ENCODE assay signal across 2 cellular contexts in the genomic region with DNA sequence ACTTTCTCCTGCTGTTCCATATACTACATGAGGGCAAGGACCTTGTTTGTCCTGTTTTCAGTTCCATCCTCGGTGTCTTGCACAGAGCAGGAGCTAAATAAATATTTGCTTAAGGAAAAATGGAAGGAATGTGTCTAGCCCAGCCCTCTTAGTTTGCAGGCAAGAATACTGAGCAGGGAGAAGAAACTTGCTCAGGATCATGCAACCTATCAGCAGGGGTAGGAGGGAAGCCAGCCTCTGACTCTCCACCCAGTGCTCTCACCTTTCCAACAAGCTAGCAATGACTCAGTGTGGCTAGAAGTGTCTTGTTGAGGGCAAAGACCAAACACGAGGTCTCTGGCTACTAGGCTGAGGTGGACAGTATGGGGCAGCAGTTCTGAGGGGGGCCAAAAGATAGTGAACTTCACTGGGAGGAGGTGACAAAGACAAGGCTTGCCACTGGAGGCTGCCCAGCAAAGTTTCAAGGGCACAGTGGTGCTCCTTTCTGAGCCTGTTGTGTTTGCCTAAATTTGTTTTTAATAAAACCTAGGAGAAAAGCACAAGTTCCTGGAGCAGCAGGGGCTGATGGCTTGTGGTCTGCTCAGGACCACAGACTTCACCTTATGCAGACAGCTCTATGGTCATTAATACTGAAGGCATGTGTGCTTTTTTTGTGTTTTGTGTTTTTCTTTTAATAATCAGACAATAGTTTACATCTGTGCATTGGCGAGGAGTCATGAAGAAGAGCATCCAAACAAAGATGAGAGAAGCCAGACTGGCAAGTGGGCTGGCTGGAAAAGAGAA.
TF ChIP-seq lines count a peak whose summit lies in the region.

No MANE protein-coding gene starts in this region.

TF ChIP-seq in A549, 52 proteins besides CTCF, POLR2A, EP300 and RAD21:
- no peak for TF ChIP-seq HDAC2 (IDR thresholded peaks at IDR 0.05)
- TF ChIP-seq, protein P1, sequence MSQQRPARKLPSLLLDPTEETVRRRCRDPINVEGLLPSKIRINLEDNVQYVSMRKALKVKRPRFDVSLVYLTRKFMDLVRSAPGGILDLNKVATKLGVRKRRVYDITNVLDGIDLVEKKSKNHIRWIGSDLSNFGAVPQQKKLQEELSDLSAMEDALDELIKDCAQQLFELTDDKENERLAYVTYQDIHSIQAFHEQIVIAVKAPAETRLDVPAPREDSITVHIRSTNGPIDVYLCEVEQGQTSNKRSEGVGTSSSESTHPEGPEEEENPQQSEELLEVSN (IDR thresholded peaks at IDR 0.05; ENCODE audit: borderline replicate concordance, low read depth) = peak; percentile 63; the same call in 1 of the 2 replicates
- 0 out of 2 replicates have a peak, but pooled peaks have one; percentile 40 for TF ChIP-seq EHF (CRISPR knock-in tag; IDR thresholded peaks at IDR 0.05)
- TF ChIP-seq NFE2L2 (conservative IDR thresholded peaks at IDR 0.05; ENCODE audit: low read length) = no peak
- TF ChIP-seq POLR2AphosphoS2 (conservative IDR thresholded peaks at IDR 0.05; ENCODE audit: low read length) = no peak
- peak in 1 of 2 experiments; percentile 28; a peak in 1 of 5 replicates for TF ChIP-seq JUN (IDR thresholded peaks at IDR 0.05)
- TF ChIP-seq ZFP36 (IDR thresholded peaks at IDR 0.05; ENCODE audit: borderline replicate concordance, partially characterized antibody) = no peak
- TF ChIP-seq TP53 (CRISPR knock-in tag; IDR thresholded peaks at IDR 0.05) = 0 out of 2 replicates have a peak, but pooled peaks have one; percentile 62
- TF ChIP-seq, protein P2, sequence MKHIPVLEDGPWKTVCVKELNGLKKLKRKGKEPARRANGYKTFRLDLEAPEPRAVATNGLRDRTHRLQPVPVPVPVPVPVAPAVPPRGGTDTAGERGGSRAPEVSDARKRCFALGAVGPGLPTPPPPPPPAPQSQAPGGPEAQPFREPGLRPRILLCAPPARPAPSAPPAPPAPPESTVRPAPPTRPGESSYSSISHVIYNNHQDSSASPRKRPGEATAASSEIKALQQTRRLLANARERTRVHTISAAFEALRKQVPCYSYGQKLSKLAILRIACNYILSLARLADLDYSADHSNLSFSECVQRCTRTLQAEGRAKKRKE (CRISPR knock-in tag; IDR thresholded peaks at IDR 0.05; ENCODE audit: low read depth) = peak; percentile 62; the same call in 1 of the 2 replicates
- 0 out of 2 replicates have a peak, but pooled peaks have one; percentile 28 for TF ChIP-seq HOXB13 (CRISPR knock-in tag; IDR thresholded peaks at IDR 0.05; ENCODE audit: low read depth)
- peak; percentile 31; the same call in 1 of the 2 replicates for TF ChIP-seq JUNB (IDR thresholded peaks at IDR 0.05)
- no peak for TF ChIP-seq ESRRA (IDR thresholded peaks at IDR 0.05; ENCODE audit: borderline replicate concordance, low read length)
- peak in 1 of 2 experiments; percentile 40; a peak in 2 of 4 replicates for TF ChIP-seq CEBPB (IDR thresholded peaks at IDR 0.05)
- TF ChIP-seq CHD4 (IDR thresholded peaks at IDR 0.05; ENCODE audit: borderline replicate concordance) = no peak
- 0 out of 2 replicates have a peak, but pooled peaks have one; percentile 29 for TF ChIP-seq ZNF302 (CRISPR knock-in tag; IDR thresholded peaks at IDR 0.05)
- peak; percentile 56; the same call in 1 of the 2 replicates for TF ChIP-seq GATA3 (IDR thresholded peaks at IDR 0.05; ENCODE audit: borderline replicate concordance)
- TF ChIP-seq CBX8 (IDR thresholded peaks at IDR 0.05) = no peak
- TF ChIP-seq HOXA7 (CRISPR knock-in tag; IDR thresholded peaks at IDR 0.05) = no peak
- TF ChIP-seq RARB (CRISPR knock-in tag; IDR thresholded peaks at IDR 0.05) = no peak
- TF ChIP-seq FOSL2 (IDR thresholded peaks at IDR 0.05) = peak; percentile 14; the same call in 1 of the 2 replicates
- peak; percentile 73 for TF ChIP-seq FOSL2 (CRISPR knock-in tag; IDR thresholded peaks at IDR 0.05)
- TF ChIP-seq, protein P3, sequence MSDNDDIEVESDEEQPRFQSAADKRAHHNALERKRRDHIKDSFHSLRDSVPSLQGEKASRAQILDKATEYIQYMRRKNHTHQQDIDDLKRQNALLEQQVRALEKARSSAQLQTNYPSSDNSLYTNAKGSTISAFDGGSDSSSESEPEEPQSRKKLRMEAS (IDR thresholded peaks at IDR 0.05) = peak; percentile 91
- TF ChIP-seq PHF8 (IDR thresholded peaks at IDR 0.05; ENCODE audit: borderline replicate concordance, low read depth) = no peak
- TF ChIP-seq HOXB5 (CRISPR knock-in tag; IDR thresholded peaks at IDR 0.05) = no peak
- TF ChIP-seq HEYL (CRISPR knock-in tag; IDR thresholded peaks at IDR 0.05) = no peak
- TF ChIP-seq, protein P4, sequence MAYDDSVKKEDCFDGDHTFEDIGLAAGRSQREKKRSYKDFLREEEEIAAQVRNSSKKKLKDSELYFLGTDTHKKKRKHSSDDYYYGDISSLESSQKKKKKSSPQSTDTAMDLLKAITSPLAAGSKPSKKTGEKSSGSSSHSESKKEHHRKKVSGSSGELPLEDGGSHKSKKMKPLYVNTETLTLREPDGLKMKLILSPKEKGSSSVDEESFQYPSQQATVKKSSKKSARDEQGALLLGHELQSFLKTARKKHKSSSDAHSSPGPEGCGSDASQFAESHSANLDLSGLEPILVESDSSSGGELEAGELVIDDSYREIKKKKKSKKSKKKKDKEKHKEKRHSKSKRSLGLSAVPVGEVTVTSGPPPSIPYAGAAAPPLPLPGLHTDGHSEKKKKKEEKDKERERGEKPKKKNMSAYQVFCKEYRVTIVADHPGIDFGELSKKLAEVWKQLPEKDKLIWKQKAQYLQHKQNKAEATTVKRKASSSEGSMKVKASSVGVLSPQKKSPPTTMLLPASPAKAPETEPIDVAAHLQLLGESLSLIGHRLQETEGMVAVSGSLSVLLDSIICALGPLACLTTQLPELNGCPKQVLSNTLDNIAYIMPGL (CRISPR knock-in tag; IDR thresholded peaks at IDR 0.05; ENCODE audit: borderline replicate concordance) = no peak
- peak; percentile 51; the same call in 1 of the 2 replicates for TF ChIP-seq MYC (IDR thresholded peaks at IDR 0.05; ENCODE audit: borderline replicate concordance, low read length)

TF ChIP-seq in endothelial cell of umbilical vein, 7 proteins besides CTCF, POLR2A, EP300 and RAD21:
- TF ChIP-seq GATA2 (IDR thresholded peaks at IDR 0.05; ENCODE audit: insufficient read depth, insufficient read length, low read depth, low read length) (no peak), POLR2AphosphoS5 (IDR thresholded peaks at IDR 0.05; ENCODE audit: insufficient read depth, low read depth, low read length) (no peak), FOS (IDR thresholded peaks at IDR 0.05; ENCODE audit: borderline replicate concordance, insufficient read depth, low read length) (no peak), EZH2 (IDR thresholded peaks at IDR 0.05; ENCODE audit: borderline replicate concordance, low read depth, low read length, severe bottlenecking) (no peak)
- TF ChIP-seq, protein P3 (IDR thresholded peaks at IDR 0.05; ENCODE audit: insufficient read depth, insufficient read length) = no peak
TF ChIP-seq in endothelial cell of umbilical vein: peak in this region for 0.
